ENCODE assay signal across 24 cellular contexts in genomic region chr6:28245206-28245941, GRCh38. TPM values are rescaled to one million over a fixed set of nuclear protein-coding genes. Genes with fewer than 3 reads are reported as not detected.
"Had no signal": no experiment of that assay in that cellular context is flagged by ENCODE, and none has a peak within 500 bp of the region (broad histone marks: within the 10 kb centered on the region; RNA-seq: fewer than 3 reads in every experiment).

No MANE protein-coding gene starts in this region.

- H3K27me3 ChIP-seq: heart right ventricle, neutrophil, testis, tibial nerve had no signal

- H3K4me3 Mint-ChIP-seq: central memory CD8-positive, alpha-beta T cell; mesothelial cell of epicardium; nephron; stimulated activated naive B cell treated with anti-CD40 and anti-IgM and Interleukin-4, amounts not matched to agents 10 μg/mL and 1 μg/mL and 100 μg/mL, for 72 hours; stimulated activated naive CD8-positive, alpha-beta T cell treated with anti-CD3 and anti-CD28 coated beads, Interleukin-15, amount 100 ng/mL, for 72 hours had no signal

- H3K27ac ChIP-seq: heart right ventricle, neutrophil, testis, tibial nerve had no signal

- H3K27ac Mint-ChIP-seq: mesothelial cell of epicardium; nephron; stimulated activated naive B cell treated with anti-CD40 and anti-IgM and Interleukin-4, amounts not matched to agents 10 μg/mL and 1 μg/mL and 100 μg/mL, for 72 hours; stimulated activated naive CD8-positive, alpha-beta T cell treated with anti-CD3 and anti-CD28 coated beads, Interleukin-15, amount 100 ng/mL, for 72 hours had no signal

- ATAC-seq: esophagus mucosa; heart right ventricle; left lobe of liver; right cardiac atrium; stimulated activated naive B cell treated with anti-CD40 and anti-IgM and Interleukin-4, amounts not matched to agents 10 μg/mL and 1 μg/mL and 100 μg/mL, for 72 hours; stimulated activated naive CD8-positive, alpha-beta T cell treated with anti-CD3 and anti-CD28 coated beads, Interleukin-15, amount 100 ng/mL, for 72 hours had no signal

- H3K27me3 Mint-ChIP-seq: central memory CD8-positive, alpha-beta T cell; stimulated activated naive B cell treated with anti-CD40 and anti-IgM and Interleukin-4, amounts not matched to agents 10 μg/mL and 1 μg/mL and 100 μg/mL, for 72 hours; stimulated activated naive CD8-positive, alpha-beta T cell treated with anti-CD3 and anti-CD28 coated beads, Interleukin-15, amount 100 ng/mL, for 72 hours had no signal

- H3K4me3 ChIP-seq: heart right ventricle, smooth muscle cell, testis, tibial nerve had no signal

- H3K4me2 ChIP-seq: smooth muscle cell had no signal

- DNase-seq: cortex of kidney; effector memory CD4-positive, alpha-beta T cell; heart right ventricle; hypothalamus; mammary epithelial cell; right cardiac atrium; stimulated activated CD4-positive, alpha-beta T cell treated with anti-CD3 and anti-CD28 coated beads, Interleukin-2, amount 100 ng/mL, for 48 hours; stimulated activated CD8-positive, alpha-beta memory T cell treated with anti-CD3 and anti-CD28 coated beads, Interleukin-4, amount 100 ng/mL, for 48 hours; stimulated activated naive B cell treated with anti-CD40 and anti-IgM and Interleukin-4, amounts not matched to agents 10 μg/mL and 1 μg/mL and 100 μg/mL, for 72 hours; stimulated activated naive CD8-positive, alpha-beta T cell treated with anti-CD3 and anti-CD28 coated beads, Interleukin-15, amount 100 ng/mL, for 72 hours; testis had no signal

- H3K9me3 Mint-ChIP-seq: central memory CD8-positive, alpha-beta T cell; mesothelial cell of epicardium; nephron; stimulated activated naive B cell treated with anti-CD40 and anti-IgM and Interleukin-4, amounts not matched to agents 10 μg/mL and 1 μg/mL and 100 μg/mL, for 72 hours; stimulated activated naive CD8-positive, alpha-beta T cell treated with anti-CD3 and anti-CD28 coated beads, Interleukin-15, amount 100 ng/mL, for 72 hours had no signal

- FAIRE-seq: endometrium, frontal cortex, islet of Langerhans had no signal

- H3K4me1 ChIP-seq: testis had no signal

- H3K9me3 ChIP-seq: heart right ventricle, neutrophil, testis, tibial nerve had no signal

- H3K4me1 Mint-ChIP-seq: mesothelial cell of epicardium, nephron had no signal

RNA-seq across cellular contexts. Expression of gene NKAPL, which starts 13.7 kb away (rescaled TPM):
- total RNA-seq: mesothelial cell of epicardium, myocyte, osteocyte, smooth muscle cell had no signal
